ENCODE assay signal across 1 cellular context in genomic region chr11:125941606-125942275, GRCh38.
TF ChIP-seq lines count a peak whose summit lies in the region.

No MANE protein-coding gene starts in this region.

TF ChIP-seq in K562, 482 proteins besides CTCF, POLR2A, EP300 and RAD21:
- TF ChIP-seq CTCFL (IDR thresholded peaks at IDR 0.05; ENCODE audit: borderline replicate concordance, insufficient read depth, low read depth, low read length, poor library complexity, severe bottlenecking) (peak; percentile 48), ZNF518B (CRISPR knock-in tag; IDR thresholded peaks at IDR 0.05) (no peak), RCOR1 (IDR thresholded peaks at IDR 0.05; ENCODE audit: borderline replicate concordance in 1 of 2, low read depth in 2 of 2, low read length in 2 of 2) (0 out of 4 replicates have a peak, but pooled peaks of 1 of the 2 experiments have one; percentile 18), HCFC1 (IDR thresholded peaks at IDR 0.05; ENCODE audit: low read depth, low read length) (no peak), SMC3 (conservative IDR thresholded peaks at IDR 0.05; ENCODE audit: insufficient read depth, low read depth, low read length) (0 out of 2 replicates have a peak, but pooled peaks have one; percentile 9), SRSF7 (optimal IDR thresholded peaks at IDR 0.05; ENCODE audit: low read depth, low read length) (no peak)
